In the genomic region with DNA sequence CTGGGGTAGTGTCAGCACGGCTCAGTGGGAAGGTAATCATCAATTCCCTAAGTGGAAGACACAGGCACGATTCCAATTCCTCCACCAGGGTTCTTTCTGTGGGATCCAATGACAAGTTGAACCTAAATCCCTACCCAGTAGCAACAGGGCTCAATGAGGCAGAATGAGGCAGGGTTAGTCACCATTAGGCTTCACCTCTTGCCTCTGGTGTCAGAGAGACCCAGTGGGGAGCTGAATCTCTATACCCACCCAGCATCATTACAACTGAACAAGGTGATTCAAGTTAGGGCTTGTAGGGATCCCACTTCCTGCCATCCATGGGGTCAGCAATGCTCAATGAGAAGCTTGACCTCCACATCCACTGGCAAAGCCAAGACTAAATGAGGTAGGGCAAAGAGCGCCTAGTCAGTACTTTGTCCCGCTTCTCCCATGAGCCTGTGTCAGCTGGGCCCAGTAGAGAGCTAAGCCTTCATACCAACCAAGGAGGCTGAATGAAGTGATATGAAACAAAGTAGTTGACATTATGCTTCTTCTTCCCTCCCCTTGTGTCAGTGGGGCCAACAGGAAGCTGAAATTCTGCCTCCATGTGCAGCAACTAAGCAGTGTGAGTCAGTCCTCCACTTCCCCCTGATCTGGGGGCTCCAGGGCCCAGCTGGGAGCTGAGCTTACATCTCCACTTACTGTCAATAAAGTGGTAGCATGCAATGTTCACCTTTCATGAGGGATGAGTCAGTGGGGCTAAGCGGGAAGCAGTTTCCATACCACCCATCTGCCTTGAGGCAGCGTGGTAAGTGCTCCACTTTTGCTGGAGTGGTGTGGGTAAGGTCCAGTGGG, we compare ENCODE assay signal across 8 cellular contexts. TPM values are rescaled to one million over a fixed set of nuclear protein-coding genes. Genes with fewer than 3 reads are reported as not detected.
DNase-seq lines count a peak whose midpoint lies in the region; ATAC-seq and TF ChIP-seq lines count a peak whose summit lies in the region.
"Had no signal": no experiment of that assay in that cellular context is flagged by ENCODE, and none has a peak within 500 bp of the region (broad histone marks: within the 10 kb centered on the region; RNA-seq: fewer than 3 reads in every experiment).

No MANE protein-coding gene starts in this region.

- H3K4me1 ChIP-seq in RWPE2 (ENCODE audit: insufficient read depth, poor library complexity, severe bottlenecking) (peaks cover 8% of the 10 kb centered on the region), lower lobe of right lung (no peaks in the 10 kb centered on the region), right atrium auricular region (no peaks in the 10 kb centered on the region)

- TF ChIP-seq CTCF in HFF-Myc (IDR thresholded peaks at IDR 0.05; ENCODE audit: low read depth, low read length, missing control alignments) = no peak
- TF ChIP-seq CTCF in RWPE2 (IDR thresholded peaks at IDR 0.05; ENCODE audit: poor library complexity, severe bottlenecking) = no peak
- no peak for TF ChIP-seq CTCF in choroid plexus epithelial cell (conservative IDR thresholded peaks at IDR 0.05; ENCODE audit: low read depth, low read length)
- TF ChIP-seq CTCF in progenitor cell of endocrine pancreas (IDR thresholded peaks at IDR 0.05; ENCODE audit: unreplicated experiment) = no peak
- no peak for TF ChIP-seq CTCF in lower lobe of right lung (IDR thresholded peaks at IDR 0.05)
- TF ChIP-seq CTCF in right atrium auricular region (IDR thresholded peaks at IDR 0.05) = no peak

- H3K9me3 Mint-ChIP-seq in progenitor cell of endocrine pancreas (ENCODE audit: low read depth) = peaks cover 3% of the 10 kb centered on the region

- H3K27ac Mint-ChIP-seq in progenitor cell of endocrine pancreas = no peak overlapping the region

- intact Hi-C loops in lower lobe of right lung (cut with DNase I) = no loop called here

- peak; percentile 98 for ATAC-seq in RWPE2 (ENCODE audit: low read depth)
- ATAC-seq in lower lobe of right lung = no peak
- ATAC-seq: Right ventricle myocardium inferior had no signal

- peak overlapping the region; percentile 75 for H3K4me3 Mint-ChIP-seq in progenitor cell of endocrine pancreas (ENCODE audit: low read depth)

- DNase-seq in HFF-Myc (ENCODE audit: extremely low read depth, low read depth) = peak; percentile 11
- peak; percentile 69 for DNase-seq in RWPE2 (ENCODE audit: low spot score)
- peak; percentile 51 for DNase-seq in choroid plexus epithelial cell (ENCODE audit: low read depth)
- no peak for DNase-seq in progenitor cell of endocrine pancreas (ENCODE audit: low spot score, unreplicated experiment)
- no peak for DNase-seq in NCI-H1048 (lab: John Stamatoyannopoulos, UW)
- no peak for DNase-seq in lower lobe of right lung
- DNase-seq in right atrium auricular region (ENCODE audit: low spot score) = no peak

- H3K27me3 ChIP-seq in RWPE2 (ENCODE audit: insufficient read depth, poor library complexity, severe bottlenecking) = no peaks in the 10 kb centered on the region
- no peaks in the 10 kb centered on the region for H3K27me3 ChIP-seq in lower lobe of right lung (ENCODE audit: low read depth)
- H3K27me3 ChIP-seq in right atrium auricular region = peaks cover 0 to 3% of the 10 kb centered on the region in 2 donors

- H3K4me1 Mint-ChIP-seq in progenitor cell of endocrine pancreas (ENCODE audit: low read depth) = no peaks in the 10 kb centered on the region

- H3K4me3 ChIP-seq in HFF-Myc (replicated peaks; ENCODE audit: low read depth, low read length) (no peak overlapping the region), RWPE2 (ENCODE audit: severe bottlenecking) (peak overlapping the region; percentile 33), choroid plexus epithelial cell (ENCODE audit: low read depth, low read length) (no peak overlapping the region), lower lobe of right lung (no peak overlapping the region), right atrium auricular region (no peak overlapping the region)

- peaks cover 6% of the 10 kb centered on the region for H3K36me3 Mint-ChIP-seq in progenitor cell of endocrine pancreas (ENCODE audit: insufficient read depth)

- H3K27ac ChIP-seq in RWPE2 (ENCODE audit: poor library complexity, severe bottlenecking) = peak overlapping the region; percentile 78
- H3K27ac ChIP-seq in lower lobe of right lung = no peak overlapping the region
- H3K27ac ChIP-seq in right atrium auricular region = no peak overlapping the region

- no peaks in the 10 kb centered on the region for H3K9me3 ChIP-seq in RWPE2 (ENCODE audit: severe bottlenecking)
- H3K9me3 ChIP-seq in lower lobe of right lung = no peaks in the 10 kb centered on the region
- no peaks in the 10 kb centered on the region for H3K9me3 ChIP-seq in right atrium auricular region

- H3K36me3 ChIP-seq in RWPE2 (ENCODE audit: low read depth) (no peaks in the 10 kb centered on the region), lower lobe of right lung (no peaks in the 10 kb centered on the region), right atrium auricular region (no peaks in the 10 kb centered on the region)

- H3K27me3 Mint-ChIP-seq in progenitor cell of endocrine pancreas = no peaks in the 10 kb centered on the region

RNA-seq across cellular contexts. Expression of gene RBM41, which starts 36.4 kb away (rescaled TPM):
- 30.1 and 31.4 TPM in 2 replicates for total RNA-seq in progenitor cell of endocrine pancreas
- total RNA-seq in lower lobe of right lung = 20.4 TPM
- total RNA-seq in right atrium auricular region = 1 to 10 TPM; 6.7 to 7.3 TPM

RNA-seq across cellular contexts. Expression of gene NUP62CL, which starts 51.2 kb away (rescaled TPM):
- total RNA-seq in progenitor cell of endocrine pancreas (16.0 and 16.4 TPM in 2 replicates), lower lobe of right lung (1.4 TPM), right atrium auricular region (not detected)

RNA-seq across cellular contexts. Expression of gene DNAAF6, which starts 51.4 kb away (rescaled TPM):
- total RNA-seq in progenitor cell of endocrine pancreas (not detected in 2 replicates), lower lobe of right lung (2.0 TPM), right atrium auricular region (not detected)
- total RNA-seq: Right ventricle myocardium inferior had no signal

Comparison
In these comparisons a context has a peak if more than half of its experiments do, and no peak if none do; other contexts are left out.
1. DNase-seq: peak in HFF-Myc (single experiment), RWPE2 (single experiment) and choroid plexus epithelial cell (single experiment); none in progenitor cell of endocrine pancreas (single experiment), NCI-H1048 (single experiment), lower lobe of right lung (single experiment) and right atrium auricular region (single experiment).